In genomic region chr16:2033057-2033911, GRCh38 we compare ENCODE assay signal across 8 cellular contexts. TPM values are rescaled to one million over a fixed set of nuclear protein-coding genes. Genes with fewer than 3 reads are reported as not detected.
DNase-seq lines count a peak whose midpoint lies in the region; TF ChIP-seq lines count a peak whose summit lies in the region.
"Had no signal": no experiment of that assay in that cellular context is flagged by ENCODE, and none has a peak within 500 bp of the region (broad histone marks: within the 10 kb centered on the region; RNA-seq: fewer than 3 reads in every experiment).

No MANE protein-coding gene starts in this region.

- H3K27ac ChIP-seq in coronary artery (peak overlapping the region; percentile 87 to 97), thymus (ENCODE audit: low read depth) (peak overlapping the region; percentile 43)

- H3K36me3 ChIP-seq in NT2/D1 (ENCODE audit: insufficient read depth, insufficient read length, low read length) (peaks cover 34% of the 10 kb centered on the region), thymus (ENCODE audit: control insufficient read depth, insufficient read depth) (no peaks in the 10 kb centered on the region)

- 38% methylated on average over 37 of the region's 37 CpGs for WGBS in thymus

- no peak for TF ChIP-seq CTCF in coronary artery (IDR thresholded peaks at IDR 0.05)

- H3K27me3 ChIP-seq in NT2/D1 (ENCODE audit: insufficient read depth, insufficient read length): no peaks in the 10 kb centered on the region
- peaks cover 7% of the 10 kb centered on the region for H3K27me3 ChIP-seq in thymus (ENCODE audit: control insufficient read depth, insufficient read depth)

- peak overlapping the region; percentile 28 for H3K9ac ChIP-seq in NT2/D1 (ENCODE audit: insufficient read length, low read depth)

- no peak for DNase-seq in NT2/D1 (ENCODE audit: low read depth, low spot score)
- peak; percentile 93 for DNase-seq in coronary artery (ENCODE audit: low spot score)
- DNase-seq in medulla oblongata (ENCODE audit: extremely low spot score): peak; percentile 92
- no peak for DNase-seq in SK-N-DZ (ENCODE audit: low spot score)
- DNase-seq in cerebellar cortex (ENCODE audit: low spot score): no peak
- DNase-seq in activated naive CD4-positive, alpha-beta T cell treated with Interleukin-2 at 50 U/mL for 16 hours: no peak
- DNase-seq: NCI-H1436 had no signal

- H3K4me1 ChIP-seq in NT2/D1 (ENCODE audit: insufficient read depth, insufficient read length) (peaks cover 52% of the 10 kb centered on the region), thymus (ENCODE audit: control insufficient read depth, insufficient read depth, low read length) (peaks cover 4% of the 10 kb centered on the region)

- H3K4me3 ChIP-seq in NT2/D1 (ENCODE audit: insufficient read length, low read depth): no peak overlapping the region
- H3K4me3 ChIP-seq in coronary artery: peak overlapping the region; percentile 70
- H3K4me3 ChIP-seq in thymus (ENCODE audit: low read length): no peak overlapping the region

- H3K9me3 ChIP-seq in NT2/D1 (ENCODE audit: insufficient read depth, low read length) (no peaks in the 10 kb centered on the region), thymus (ENCODE audit: control insufficient read depth) (no peaks in the 10 kb centered on the region)

RNA-seq across cellular contexts. Expression of gene NHERF2, which starts 6.6 kb away (rescaled TPM):
- 23.4 TPM for polyA plus RNA-seq in thymus
- polyA plus RNA-seq in SK-N-DZ (2014; cell fraction: cytosol; rRNA removed): 18.5 and 18.9 TPM in 2 replicates
- 7.9 and 13.0 TPM in 2 replicates for polyA plus RNA-seq in SK-N-DZ (2014; cell fraction: nucleus; rRNA removed)

RNA-seq across cellular contexts. Expression of gene NPW, which starts 13.7 kb away (rescaled TPM):
- polyA plus RNA-seq in thymus: 1.2 TPM
- polyA plus RNA-seq in SK-N-DZ (2014; cell fraction: cytosol; rRNA removed): 5.3 and 14.5 TPM in 2 replicates
- 5.5 and 6.6 TPM in 2 replicates for polyA plus RNA-seq in SK-N-DZ (2014; cell fraction: nucleus; rRNA removed)

RNA-seq across cellular contexts. Expression of gene NTHL1, which starts 14.3 kb away (rescaled TPM):
- polyA plus RNA-seq in thymus: 32.7 TPM
- polyA plus RNA-seq in SK-N-DZ (2014; cell fraction: cytosol; rRNA removed): 120 and 139 TPM in 2 replicates
- 97.5 and 128 TPM in 2 replicates for polyA plus RNA-seq in SK-N-DZ (2014; cell fraction: nucleus; rRNA removed)

RNA-seq across cellular contexts. Expression of gene TSC2, which starts 14.5 kb away (rescaled TPM):
- polyA plus RNA-seq in thymus: 61.8 TPM
- polyA plus RNA-seq in SK-N-DZ (2014; cell fraction: cytosol; rRNA removed): 67.3 and 83.0 TPM in 2 replicates
- 212 and 315 TPM in 2 replicates for polyA plus RNA-seq in SK-N-DZ (2014; cell fraction: nucleus; rRNA removed)

RNA-seq across cellular contexts. Expression of gene ZNF598, which starts 23.7 kb away (rescaled TPM):
- 46.2 TPM for polyA plus RNA-seq in thymus
- polyA plus RNA-seq in SK-N-DZ (2014; cell fraction: cytosol; rRNA removed): 54.0 and 59.4 TPM in 2 replicates
- polyA plus RNA-seq in SK-N-DZ (2014; cell fraction: nucleus; rRNA removed): 160 and 226 TPM in 2 replicates

Comparison
In these comparisons a context has a peak if more than half of its experiments do, and no peak if none do; other contexts are left out.
1. DNase-seq: peak in coronary artery (single experiment) and medulla oblongata (single experiment); none in NT2/D1 (single experiment), SK-N-DZ (single experiment), cerebellar cortex (single experiment) and activated naive CD4-positive, alpha-beta T cell treated with Interleukin-2 at 50 U/mL for 16 hours (single experiment).